Comparison of ENCODE assay signal across 1 cellular context in genomic region chr15:59688888-59689625, GRCh38.
A peak's percentile ranks its signal among the peaks of the same experiment; 100 is the strongest.
TF ChIP-seq lines count a peak whose summit lies in the region.

Gene BNIP2 (minus strand): TSS chr15:59689320. CDS start chr15:59682457, 6,863 bp downstream.

TF ChIP-seq in HepG2, 621 proteins besides CTCF, POLR2A, EP300 and RAD21 (continued from another document and continues in another):
- TF ChIP-seq TEF (CRISPR knock-in tag; IDR thresholded peaks at IDR 0.05) (no peak), IKZF5 (CRISPR knock-in tag; IDR thresholded peaks at IDR 0.05) (0 out of 2 replicates have a peak, but pooled peaks have one; percentile 76), ZNF138 (CRISPR knock-in tag; IDR thresholded peaks at IDR 0.05; ENCODE audit: low read depth) (no peak), FOXC1 (CRISPR knock-in tag; IDR thresholded peaks at IDR 0.05; ENCODE audit: borderline replicate concordance) (peak; percentile 72; the same call in 1 of the 2 replicates), RFX3 (CRISPR knock-in tag; IDR thresholded peaks at IDR 0.05) (no peak), USF2 (IDR thresholded peaks at IDR 0.05; ENCODE audit: low read depth, low read length) (no peak), USF2 (CRISPR knock-in tag; IDR thresholded peaks at IDR 0.05; ENCODE audit: borderline replicate concordance) (no peak), TEAD2 (CRISPR knock-in tag; IDR thresholded peaks at IDR 0.05) (0 out of 2 replicates have a peak, but pooled peaks have one; percentile 50), ZSCAN5A (CRISPR knock-in tag; IDR thresholded peaks at IDR 0.05; ENCODE audit: borderline replicate concordance) (no peak; the same call in 1 of the 2 replicates), NFKBIZ (CRISPR knock-in tag; IDR thresholded peaks at IDR 0.05) (no peak), E2F5 (CRISPR knock-in tag; conservative IDR thresholded peaks at IDR 0.05) (0 out of 2 replicates have a peak, but pooled peaks have one; percentile 53), ZNF18 (CRISPR knock-in tag; IDR thresholded peaks at IDR 0.05; ENCODE audit: insufficient replicate concordance) (no peak), TAF1 (CRISPR knock-in tag; IDR thresholded peaks at IDR 0.05) (peak; percentile 89), MAFG (CRISPR knock-in tag; IDR thresholded peaks at IDR 0.05) (no peak), ZNF280D (CRISPR knock-in tag; IDR thresholded peaks at IDR 0.05) (0 out of 2 replicates have a peak, but pooled peaks have one; percentile 49), KAT7 (CRISPR knock-in tag; IDR thresholded peaks at IDR 0.05; ENCODE audit: borderline replicate concordance) (peak; percentile 87; the same call in 1 of the 2 replicates), TBX3 (IDR thresholded peaks at IDR 0.05; ENCODE audit: borderline replicate concordance) (no peak), KDM3A (CRISPR knock-in tag; IDR thresholded peaks at IDR 0.05; ENCODE audit: low read depth) (no peak; the same call in 1 of the 2 replicates), CREM (IDR thresholded peaks at IDR 0.05) (peak; percentile 45), CREM (CRISPR knock-in tag; IDR thresholded peaks at IDR 0.05) (no peak), GRHL1 (CRISPR knock-in tag; conservative IDR thresholded peaks at IDR 0.05) (no peak), ZNF839 (CRISPR knock-in tag; IDR thresholded peaks at IDR 0.05; ENCODE audit: borderline replicate concordance) (no peak), TP53 (CRISPR knock-in tag; conservative IDR thresholded peaks at IDR 0.05) (no peak), MNT (IDR thresholded peaks at IDR 0.05) (peak; percentile 38; the same call in 1 of the 2 replicates), GATAD1 (CRISPR knock-in tag; IDR thresholded peaks at IDR 0.05) (peak; percentile 91), HIVEP1 (CRISPR knock-in tag; IDR thresholded peaks at IDR 0.05) (peak; percentile 91; the same call in 1 of the 2 replicates), CCAR2 (optimal IDR thresholded peaks at IDR 0.05; ENCODE audit: low read depth, low read length) (no peak), ATF7-NPFF (CRISPR knock-in tag; IDR thresholded peaks at IDR 0.05; ENCODE audit: low read depth) (no peak), ZBTB43 (CRISPR knock-in tag; conservative IDR thresholded peaks at IDR 0.05) (no peak), TCF7L2 (IDR thresholded peaks at IDR 0.05; ENCODE audit: low read depth, low read length) (no peak), ZNF431 (CRISPR knock-in tag; IDR thresholded peaks at IDR 0.05; ENCODE audit: borderline replicate concordance, low read depth) (no peak; the same call in 1 of the 2 replicates), ZNF850 (CRISPR knock-in tag; conservative IDR thresholded peaks at IDR 0.05) (peak; percentile 78; the same call in 1 of the 2 replicates), HMGXB3 (CRISPR knock-in tag; IDR thresholded peaks at IDR 0.05; ENCODE audit: borderline replicate concordance) (no peak), ZNF691 (CRISPR knock-in tag; IDR thresholded peaks at IDR 0.05; ENCODE audit: borderline replicate concordance, low read depth) (no peak; the same call in 1 of the 2 replicates), ZNF776 (CRISPR knock-in tag; IDR thresholded peaks at IDR 0.05) (peak; percentile 52; the same call in 1 of the 2 replicates)
